In the genomic region with DNA sequence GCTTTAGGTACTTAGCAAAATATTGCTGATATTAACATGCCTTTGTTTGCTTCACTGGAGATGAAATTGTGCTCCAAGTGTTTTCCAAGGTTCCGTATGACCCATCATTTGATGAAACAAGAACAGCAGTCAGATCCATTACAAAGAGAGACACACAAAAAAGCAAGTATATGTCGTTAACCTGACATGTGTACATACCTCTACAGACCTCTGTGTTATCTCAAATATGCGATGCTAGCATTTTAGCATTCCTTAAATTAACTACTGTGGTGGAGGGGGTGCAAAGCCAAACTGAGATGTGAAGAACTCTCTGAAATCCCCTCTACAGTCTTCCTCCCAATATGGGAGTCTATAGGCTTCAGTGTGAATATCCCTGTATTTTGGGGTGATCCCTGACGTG, we compare ENCODE assay signal across 21 cellular contexts. TPM values are rescaled to one million over a fixed set of nuclear protein-coding genes. Genes with fewer than 3 reads are reported as not detected.
"Had no signal": no experiment of that assay in that cellular context is flagged by ENCODE, and none has a peak within 500 bp of the region (broad histone marks: within the 10 kb centered on the region; RNA-seq: fewer than 3 reads in every experiment).

No MANE protein-coding gene starts in this region.

- H3K36me3 ChIP-seq: colonic mucosa, heart left ventricle, ovary, right atrium auricular region, sigmoid colon, suprapubic skin, tibial artery, upper lobe of right lung, vagina had no signal

- H3K27ac Mint-ChIP-seq: naive thymus-derived CD8-positive, alpha-beta T cell had no signal

- H3K4me1 ChIP-seq: colonic mucosa, heart left ventricle, right atrium auricular region, sigmoid colon, suprapubic skin, tibial artery, upper lobe of right lung, vagina had no signal

- H3K27ac ChIP-seq: colonic mucosa, heart left ventricle, ovary, right atrium auricular region, sigmoid colon, skin epidermis, suprapubic skin, tibial artery, upper lobe of right lung, vagina had no signal

- H3K9me3 ChIP-seq: colonic mucosa, heart left ventricle, mucosa of descending colon, ovary, right atrium auricular region, sigmoid colon, suprapubic skin, tibial artery, upper lobe of right lung, vagina had no signal

- ATAC-seq: heart left ventricle; naive thymus-derived CD8-positive, alpha-beta T cell had no signal

- H3K4me1 Mint-ChIP-seq: naive thymus-derived CD8-positive, alpha-beta T cell; neural crest cell had no signal

- H3K4me3 ChIP-seq: colonic mucosa, heart left ventricle, mucosa of descending colon, ovary, right atrium auricular region, sigmoid colon, skin epidermis, suprapubic skin, tibial artery, upper lobe of right lung, vagina had no signal

- H3K27me3 ChIP-seq: colonic mucosa, heart left ventricle, ovary, right atrium auricular region, sigmoid colon, suprapubic skin, tibial artery, upper lobe of right lung, vagina had no signal

- H3K4me3 Mint-ChIP-seq: naive thymus-derived CD8-positive, alpha-beta T cell; neural crest cell had no signal

- DNase-seq: colonic mucosa; effector CD8-positive, alpha-beta T cell; foreskin melanocyte; heart left ventricle; hippocampal formation; left colon; mammary epithelial cell; mucosa of descending colon; naive thymus-derived CD8-positive, alpha-beta T cell; ovary; sigmoid colon; stimulated activated CD4-positive, alpha-beta T cell treated with anti-CD3 and anti-CD28 coated beads, Interleukin-4, amount 100 ng/mL, for 4 hours; stimulated activated naive CD4-positive, alpha-beta T cell; tibial artery; upper lobe of right lung had no signal

- H3K9me3 Mint-ChIP-seq: naive thymus-derived CD8-positive, alpha-beta T cell had no signal

RNA-seq across cellular contexts. Expression of gene ZAP70, which starts 39.0 kb away (rescaled TPM):
- total RNA-seq: kidney epithelial cell had no signal
